In the genomic region with DNA sequence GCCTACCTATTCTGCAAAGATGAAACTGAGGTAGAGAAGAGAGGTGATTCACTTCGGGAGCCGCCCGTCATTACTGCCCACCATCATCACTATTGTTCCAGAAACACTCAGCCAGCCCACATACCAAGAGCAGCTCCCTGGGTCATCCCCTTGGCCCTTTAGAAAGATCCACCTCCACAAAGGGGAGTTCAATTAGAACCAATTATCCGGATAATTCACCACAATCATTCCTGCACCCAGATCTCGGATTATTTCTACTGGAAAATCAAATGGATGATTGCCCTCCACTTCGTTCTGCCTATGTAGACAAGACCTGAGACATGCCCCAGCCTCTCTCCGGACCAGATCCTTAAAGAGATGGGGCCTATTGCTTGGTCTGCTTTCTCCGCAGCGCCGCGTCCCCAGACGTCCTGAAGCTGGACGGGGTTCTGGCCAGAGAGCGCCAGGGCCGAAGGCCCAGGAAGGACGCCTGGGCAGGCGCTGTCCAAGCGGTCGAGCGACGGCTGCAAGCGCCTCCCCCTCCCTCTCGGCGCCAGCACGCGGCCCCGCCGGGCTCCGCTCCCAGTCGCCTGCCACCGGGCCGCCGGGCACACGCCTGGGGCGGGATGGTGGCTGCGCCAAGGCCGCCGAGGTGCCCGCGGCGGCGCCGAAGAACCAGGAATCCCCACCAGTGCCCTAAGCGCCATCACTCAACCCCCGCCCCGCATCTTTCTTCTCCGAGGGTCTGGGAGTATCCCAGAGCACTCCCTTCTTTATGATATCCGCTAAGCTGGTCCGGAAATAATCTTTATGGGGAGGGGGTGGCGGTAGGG, we compare ENCODE assay signal across 16 cellular contexts. TPM values are rescaled to one million over a fixed set of nuclear protein-coding genes. Genes with fewer than 3 reads are reported as not detected.
DNase-seq lines count a peak whose midpoint lies in the region; ATAC-seq, FAIRE-seq and TF ChIP-seq lines count a peak whose summit lies in the region.
"Had no signal": no experiment of that assay in that cellular context is flagged by ENCODE, and none has a peak within 500 bp of the region (broad histone marks: within the 10 kb centered on the region; RNA-seq: fewer than 3 reads in every experiment).

No MANE protein-coding gene starts in this region.

- peak overlapping the region; percentile 22 for H3K4me2 ChIP-seq in parathyroid adenoma (ENCODE audit: low read length)

- H3K4me3 Mint-ChIP-seq in Caco-2 (ENCODE audit: unreplicated experiment) = no peak overlapping the region

- H3K27me3 Mint-ChIP-seq in Caco-2 (ENCODE audit: insufficient read depth, unreplicated experiment) = peaks cover 35% of the 10 kb centered on the region

- H3K36me3 ChIP-seq in parathyroid adenoma (ENCODE audit: control insufficient read depth, insufficient read depth, low read length) (no peaks in the 10 kb centered on the region), Caco-2 (ENCODE audit: control insufficient read depth, insufficient read depth, low read length) (no peaks in the 10 kb centered on the region)

- no TSS peak for BruUV-seq in Caco-2 (replicated peaks; lab: Mats Ljungman, UMichigan)

- DNase-seq in NCI-H1092 treated with DMSO at 0.1 percent for 48 hours (lab: John Stamatoyannopoulos, UW) (peak; percentile 63), NCI-H1092 (lab: John Stamatoyannopoulos, UW) (no peak), NCI-H2227 (lab: John Stamatoyannopoulos, UW; ENCODE audit: unreplicated experiment) (peak; percentile 70), globus pallidus (ENCODE audit: low spot score) (peak; percentile 59), HTR-8/SVneo (ENCODE audit: insufficient read length, low spot score) (no peak), Caco-2 (no peak)
- DNase-seq: activated naive CD4-positive, alpha-beta T cell treated with anti-CD3 and anti-CD28 coated beads for 36 hours; GDM1; left colon had no signal

- no peaks in the 10 kb centered on the region for H3K9me3 Mint-ChIP-seq in Caco-2 (ENCODE audit: unreplicated experiment)
- H3K9me3 Mint-ChIP-seq: activated naive CD4-positive, alpha-beta T cell treated with anti-CD3 and anti-CD28 coated beads for 36 hours had no signal

- intact Hi-C loops in Caco-2 (cut with micrococcal nuclease; ENCODE audit: unreplicated experiment) = loop anchor here (10.0 kb wide), 1 partner anchor 449 kb away; no protein-coding TSS in a partner anchor

- no peak overlapping the region for H3K27ac ChIP-seq in parathyroid adenoma
- H3K27ac ChIP-seq: A549, VCaP had no signal

- H3K27ac Mint-ChIP-seq in Caco-2 (ENCODE audit: unreplicated experiment) = no peak overlapping the region
- H3K27ac Mint-ChIP-seq: activated naive CD4-positive, alpha-beta T cell treated with anti-CD3 and anti-CD28 coated beads for 36 hours had no signal

- POLR2A ChIA-PET in Caco-2 (lab: Charles Lee) = no interaction called here

- no peak overlapping the region for H3K4me3 ChIP-seq in parathyroid adenoma (ENCODE audit: low read depth, low read length)
- no peak overlapping the region for H3K4me3 ChIP-seq in Caco-2 (ENCODE audit: low read depth, low read length)

- TF ChIP-seq CTCF in parathyroid adenoma (IDR thresholded peaks at IDR 0.05) (no peak), Caco-2 (IDR thresholded peaks at IDR 0.05; ENCODE audit: insufficient read depth in 1 of 2, low read depth in 1 of 2, low read length in 1 of 2, severe bottlenecking in 1 of 2, unreplicated experiment in 1 of 2) (no peak)

- no peak for ATAC-seq in GM18870 (IDR thresholded peaks at IDR 0.05; ENCODE audit: unreplicated experiment)
- ATAC-seq: left colon, sciatic nerve had no signal

- no peaks in the 10 kb centered on the region for H3K4me1 Mint-ChIP-seq in Caco-2 (ENCODE audit: low read depth, unreplicated experiment)

- no peaks in the 10 kb centered on the region for H3K79me2 ChIP-seq in parathyroid adenoma

- H3K9me3 ChIP-seq in parathyroid adenoma (ENCODE audit: control insufficient read depth, low read length) = no peaks in the 10 kb centered on the region
- H3K9me3 ChIP-seq in Caco-2 = no peaks in the 10 kb centered on the region
- H3K9me3 ChIP-seq: A549 had no signal

- H3K4me1 ChIP-seq in parathyroid adenoma (no peaks in the 10 kb centered on the region), Caco-2 (no peaks in the 10 kb centered on the region)
- H3K4me1 ChIP-seq: A549 had no signal

- FAIRE-seq in HTR-8/SVneo (lab: Jason Lieb, UNC) = no peak
- FAIRE-seq: A549 had no signal

- H2AFZ ChIP-seq in parathyroid adenoma = no peak overlapping the region

- H3K27me3 ChIP-seq in parathyroid adenoma (ENCODE audit: control insufficient read depth, insufficient read depth, low read length) = peaks cover 20% of the 10 kb centered on the region
- peaks cover 4% of the 10 kb centered on the region for H3K27me3 ChIP-seq in Caco-2 (replicated peaks; ENCODE audit: control insufficient read depth, insufficient read depth, low read length)

- CTCF ChIA-PET in Caco-2 (lab: Charles Lee) = no interaction called here

- H3K9ac ChIP-seq in parathyroid adenoma = no peak overlapping the region

- no peaks in the 10 kb centered on the region for H3K36me3 Mint-ChIP-seq in Caco-2 (ENCODE audit: insufficient read depth, unreplicated experiment)

RNA-seq across cellular contexts. Expression of gene ASCL1, which starts 1.3 kb away (rescaled TPM):
- total RNA-seq in Caco-2 (2022) = not detected in 2 replicates
- total RNA-seq: activated naive CD4-positive, alpha-beta T cell treated with anti-CD3 and anti-CD28 coated beads for 36 hours; LHCN-M2; RPMI7951; sciatic nerve had no signal

RNA-seq across cellular contexts. Expression of gene PAH, which starts 39.1 kb away (rescaled TPM):
- 5.1 and 5.8 TPM in 2 replicates for total RNA-seq in Caco-2 (2022)
- total RNA-seq: activated naive CD4-positive, alpha-beta T cell treated with anti-CD3 and anti-CD28 coated beads for 36 hours; left colon; LHCN-M2; RPMI7951; sciatic nerve had no signal

Comparison
In these comparisons a context has a peak if more than half of its experiments do, and no peak if none do; other contexts are left out.
1. DNase-seq: peak in NCI-H1092 treated with DMSO at 0.1 percent for 48 hours (single experiment), NCI-H2227 (single experiment) and globus pallidus (single experiment); none in NCI-H1092 (single experiment), HTR-8/SVneo (single experiment) and Caco-2 (0 of 2).